In the genomic region with DNA sequence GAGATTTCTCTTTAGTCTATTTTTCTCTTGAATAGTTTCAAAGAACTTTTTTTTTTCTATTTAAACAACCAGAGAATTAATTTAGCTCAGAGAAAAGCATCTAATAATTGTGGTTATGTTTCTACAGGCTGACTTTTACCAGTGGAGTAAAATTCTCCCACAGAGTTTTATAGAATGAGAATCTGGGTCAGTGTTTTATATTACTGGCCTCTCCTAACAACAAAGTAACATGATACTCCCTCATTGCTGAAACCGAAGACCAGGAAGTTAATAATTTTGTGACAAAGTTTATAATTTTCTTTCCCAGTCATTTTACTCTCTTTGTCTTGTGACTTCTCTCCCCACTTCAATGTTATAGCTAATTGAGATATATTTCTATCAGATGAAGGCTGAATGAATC, we compare ENCODE assay signal across 17 cellular contexts.
"Had no signal": no experiment of that assay in that cellular context is flagged by ENCODE, and none has a peak within 500 bp of the region (broad histone marks: within the 10 kb centered on the region; RNA-seq: fewer than 3 reads in every experiment).

No MANE protein-coding gene starts in this region.

- H3K4me1 ChIP-seq: body of pancreas, lower lobe of right lung, prostate gland, right atrium auricular region had no signal

- H3K4me3 Mint-ChIP-seq: activated naive CD8-positive, alpha-beta T cell; activated T-helper 1 cell treated with anti-CD3 and anti-CD28 coated beads, Interleukin-12 subunit alpha, Interleukin-12 subunit beta, Interleukin-2, Interleukin-4 antibody, amounts not matched to agents 30 ng/mL and 10 ng/mL and 1 ng/mL, durations not matched to agents 14 hours and 24 hours and 36 hours; neural crest cell; T-helper 2 cell treated with Interferon-gamma antibody and Interleukin-4, amounts not matched to agents 5 μg/mL and 100 μg/mL, for 36 hours had no signal

- H3K27ac ChIP-seq: body of pancreas, dorsolateral prefrontal cortex, epithelial cell of prostate, gastrocnemius medialis, lower lobe of right lung, prostate gland, right atrium auricular region had no signal

- H3K27me3 ChIP-seq: body of pancreas, dorsolateral prefrontal cortex, gastrocnemius medialis, heart left ventricle, right atrium auricular region, tibial nerve had no signal

- DNase-seq: activated CD4-positive, alpha-beta T cell treated with anti-CD3 and anti-CD28 coated beads, Interleukin-2, amount 50 U/mL, for 4 hours; activated gamma-delta T cell treated with Interleukin-2 at 50 U/mL for 16 hours; amygdala; body of pancreas; dorsolateral prefrontal cortex; gastrocnemius medialis; heart left ventricle; lower lobe of right lung; stimulated activated naive CD8-positive, alpha-beta T cell treated with anti-CD3 and anti-CD28 coated beads, Interleukin-15, Interleukin-2, amounts not matched to agents 100 U/mL and 50 U/mL, for 24 hours had no signal

- H3K27me3 Mint-ChIP-seq: activated naive CD8-positive, alpha-beta T cell had no signal

- H3K4me3 ChIP-seq: body of pancreas, dorsolateral prefrontal cortex, gastrocnemius medialis, heart left ventricle, lower lobe of right lung, prostate gland, right atrium auricular region, tibial nerve had no signal

- H3K9me3 ChIP-seq: body of pancreas, gastrocnemius medialis, lower lobe of right lung, prostate gland, right atrium auricular region, tibial nerve had no signal

- H3K36me3 Mint-ChIP-seq: activated naive CD8-positive, alpha-beta T cell had no signal

- H3K36me3 ChIP-seq: gastrocnemius medialis, heart left ventricle, lower lobe of right lung, prostate gland, right atrium auricular region, tibial nerve had no signal

- H3K27ac Mint-ChIP-seq: activated naive CD8-positive, alpha-beta T cell; activated T-helper 1 cell treated with anti-CD3 and anti-CD28 coated beads, Interleukin-12 subunit alpha, Interleukin-12 subunit beta, Interleukin-2, Interleukin-4 antibody, amounts not matched to agents 30 ng/mL and 10 ng/mL and 1 ng/mL, durations not matched to agents 14 hours and 24 hours and 36 hours; T-helper 2 cell treated with Interferon-gamma antibody and Interleukin-4, amounts not matched to agents 5 μg/mL and 100 μg/mL, for 36 hours had no signal
